15 cellular contexts compared by ENCODE assay signal in the genomic region with DNA sequence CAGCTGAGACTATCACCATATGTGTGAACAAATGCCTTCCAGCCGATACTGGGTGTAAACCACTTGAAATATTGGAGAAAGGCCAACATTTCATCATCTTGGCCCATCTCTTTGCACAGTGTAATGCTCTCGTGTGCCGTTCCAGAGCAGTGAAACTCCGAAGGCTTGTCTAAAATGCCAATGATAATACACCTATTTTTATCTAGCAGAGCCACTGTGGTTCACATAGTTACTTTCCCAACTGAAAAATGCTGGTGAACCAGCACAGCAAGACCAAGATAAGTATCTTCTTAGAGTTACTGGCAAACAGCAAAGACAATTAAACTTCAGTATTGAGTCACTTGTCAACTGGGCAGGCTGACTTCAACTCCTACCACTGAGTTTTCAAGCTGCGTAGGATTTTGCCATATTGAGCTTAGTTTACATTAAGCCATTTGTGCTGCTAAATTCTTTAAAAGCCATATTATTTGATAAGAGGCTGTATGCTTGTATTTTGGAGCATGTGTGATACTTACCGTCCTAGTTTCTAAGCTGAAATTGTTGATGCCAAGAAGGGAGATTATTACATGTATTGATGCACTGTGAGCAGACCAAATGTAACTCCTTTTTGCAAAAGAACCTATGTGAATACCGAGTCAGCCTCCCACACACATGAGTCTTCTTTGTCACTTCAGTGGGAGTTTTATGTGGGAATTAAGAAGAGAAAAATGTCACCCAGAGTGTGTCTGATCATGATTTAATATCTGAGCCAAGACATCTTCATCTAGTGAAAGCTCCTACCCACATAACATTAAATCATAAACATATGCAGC.
A peak's percentile ranks its signal among the peaks of the same experiment; 100 is the strongest.
DNase-seq lines count a peak whose midpoint lies in the region; ATAC-seq and TF ChIP-seq lines count a peak whose summit lies in the region.
"Had no signal": no experiment of that assay in that cellular context is flagged by ENCODE, and none has a peak within 500 bp of the region (broad histone marks: within the 10 kb centered on the region; RNA-seq: fewer than 3 reads in every experiment).

No MANE protein-coding gene starts in this region.

- H3K27ac Mint-ChIP-seq in T-helper 2 cell treated with Interferon-gamma antibody and Interleukin-4, amounts not matched to agents 5 μg/mL and 100 μg/mL, for 36 hours, result no peak overlapping the region
- no peak overlapping the region for H3K27ac Mint-ChIP-seq in progenitor cell of endocrine pancreas
- H3K27ac Mint-ChIP-seq: activated naive CD8-positive, alpha-beta T cell treated with anti-CD3 and anti-CD28 coated beads, Interleukin-2, amount 10 ng/mL, durations not matched to agents 7 days and 5 days had no signal

- H3K79me2 ChIP-seq in mammary epithelial cell (ENCODE audit: insufficient read depth, low read length), result no peaks in the 10 kb centered on the region

- TF ChIP-seq CTCF in mammary epithelial cell (conservative IDR thresholded peaks at IDR 0.05 in 1 of 2, IDR thresholded peaks at IDR 0.05 in 1 of 2; ENCODE audit: extremely low read depth in 1 of 2, insufficient read depth in 1 of 2, low read depth in 1 of 2, low read length in 2 of 2), result no peak
- no peak for TF ChIP-seq CTCF in progenitor cell of endocrine pancreas (IDR thresholded peaks at IDR 0.05; ENCODE audit: unreplicated experiment)

- H2AFZ ChIP-seq in mammary epithelial cell (ENCODE audit: low read depth, low read length), result peak overlapping the region; percentile 40

- H3K9me3 Mint-ChIP-seq in T-helper 2 cell treated with Interferon-gamma antibody and Interleukin-4, amounts not matched to agents 5 μg/mL and 100 μg/mL, for 36 hours, result no peaks in the 10 kb centered on the region
- no peaks in the 10 kb centered on the region for H3K9me3 Mint-ChIP-seq in progenitor cell of endocrine pancreas (ENCODE audit: low read depth)
- H3K9me3 Mint-ChIP-seq: activated naive CD8-positive, alpha-beta T cell treated with anti-CD3 and anti-CD28 coated beads, Interleukin-2, amount 10 ng/mL, durations not matched to agents 7 days and 5 days had no signal

- no peaks in the 10 kb centered on the region for H3K9me3 ChIP-seq in mammary epithelial cell (replicated peaks; ENCODE audit: insufficient read depth, low read length)
- H3K9me3 ChIP-seq: tibial artery had no signal

- dilution Hi-C loops in mammary epithelial cell (cut with HindIII; ENCODE audit: low sequenced_read_pairs), result no loop called here

- H3K27ac ChIP-seq in mammary epithelial cell (ENCODE audit: insufficient read depth, low read depth, low read length), result peak overlapping the region; percentile 75
- H3K27ac ChIP-seq: BLaER1 treated with 17β-estradiol and CSF1 and Interleukin-3, amounts not matched to agents 10 nM and 100 nM; HL-60; tibial artery had no signal

- H3K27me3 ChIP-seq in mammary epithelial cell (ENCODE audit: insufficient read depth, low read length), result no peaks in the 10 kb centered on the region
- H3K27me3 ChIP-seq: BLaER1 treated with 17β-estradiol and CSF1 and Interleukin-3, amounts not matched to agents 10 nM and 100 nM; tibial artery had no signal

- H3K27me3 Mint-ChIP-seq in T-helper 2 cell treated with Interferon-gamma antibody and Interleukin-4, amounts not matched to agents 5 μg/mL and 100 μg/mL, for 36 hours (ENCODE audit: low read depth), result no peaks in the 10 kb centered on the region
- no peaks in the 10 kb centered on the region for H3K27me3 Mint-ChIP-seq in progenitor cell of endocrine pancreas
- H3K27me3 Mint-ChIP-seq: activated naive CD8-positive, alpha-beta T cell treated with anti-CD3 and anti-CD28 coated beads, Interleukin-2, amount 10 ng/mL, durations not matched to agents 7 days and 5 days had no signal

- DNase-seq in AG08396 (ENCODE audit: low spot score) (peak; percentile 9), HT-29 (ENCODE audit: low spot score) (peak; percentile 78), mammary epithelial cell (peak; percentile 98), kidney tubule cell (ENCODE audit: low spot score) (peak; percentile 52), progenitor cell of endocrine pancreas (ENCODE audit: low spot score, unreplicated experiment) (no peak), NCI-H1417 treated with DMSO at 0.1 percent for 48 hours (lab: John Stamatoyannopoulos, UW) (no peak)
- no peak for DNase-seq in T-helper 2 cell treated with Interferon-gamma antibody and Interleukin-4, amounts not matched to agents 5 μg/mL and 100 μg/mL, for 36 hours (ENCODE audit: low spot score)
- DNase-seq: activated CD4-positive, alpha-beta T cell treated with anti-CD3 and anti-CD28 coated beads, Interleukin-2, amount 50 U/mL, for 1 hour; activated naive CD8-positive, alpha-beta T cell treated with anti-CD3 and anti-CD28 coated beads, Interleukin-2, amount 10 ng/mL, durations not matched to agents 7 days and 5 days; NCI-H1436 treated with DMSO at 0.1 percent for 48 hours; tibial artery had no signal

- intact Hi-C loops in mammary epithelial cell (cut with micrococcal nuclease), result loop anchor here (2.0 kb wide), 1 partner anchor 20 kb away; no protein-coding TSS in a partner anchor

- WGBS in mammary epithelial cell (ENCODE audit: low coverage, missing lambda C conversion rate), result 12% methylated on average over 7 of the region's 7 CpGs

- peak overlapping the region; percentile 6 for H3K4me2 ChIP-seq in mammary epithelial cell (ENCODE audit: insufficient read depth, low read depth, low read length)
- H3K4me2 ChIP-seq: BLaER1 treated with 17β-estradiol and CSF1 and Interleukin-3, amounts not matched to agents 10 nM and 100 nM had no signal

- H3K36me3 Mint-ChIP-seq in T-helper 2 cell treated with Interferon-gamma antibody and Interleukin-4, amounts not matched to agents 5 μg/mL and 100 μg/mL, for 36 hours (ENCODE audit: low read depth), result no peaks in the 10 kb centered on the region
- H3K36me3 Mint-ChIP-seq in progenitor cell of endocrine pancreas (ENCODE audit: insufficient read depth), result no peaks in the 10 kb centered on the region
- H3K36me3 Mint-ChIP-seq: activated naive CD8-positive, alpha-beta T cell treated with anti-CD3 and anti-CD28 coated beads, Interleukin-2, amount 10 ng/mL, durations not matched to agents 7 days and 5 days had no signal

- BruUV-seq in mammary epithelial cell (replicated peaks; lab: Mats Ljungman, UMichigan), result TSS peak; percentile 77

- H4K20me1 ChIP-seq in mammary epithelial cell (ENCODE audit: insufficient read depth, low read length), result no peaks in the 10 kb centered on the region
- H4K20me1 ChIP-seq: BLaER1 treated with 17β-estradiol and CSF1 and Interleukin-3, amounts not matched to agents 10 nM and 100 nM had no signal

- ATAC-seq in GM19397 (IDR thresholded peaks at IDR 0.05; ENCODE audit: unreplicated experiment), result no peak
- ATAC-seq: GM12878 had no signal

- peaks cover 25% of the 10 kb centered on the region for H3K4me1 ChIP-seq in mammary epithelial cell (ENCODE audit: insufficient read depth, low read length)
- H3K4me1 ChIP-seq: BLaER1 treated with 17β-estradiol and CSF1 and Interleukin-3, amounts not matched to agents 10 nM and 100 nM had no signal

- CTCF ChIA-PET in mammary epithelial cell (lab: Charles Lee; ENCODE audit: low non-redundant PET), result interaction anchor here (0.6 kb wide), 1 partner anchor 337 kb away, joined by 6 read pairs; no protein-coding TSS in a partner anchor

- H3K36me3 ChIP-seq in mammary epithelial cell (ENCODE audit: insufficient read depth, low read length), result no peaks in the 10 kb centered on the region
- H3K36me3 ChIP-seq: BLaER1 treated with 17β-estradiol and CSF1 and Interleukin-3, amounts not matched to agents 10 nM and 100 nM; tibial artery had no signal

- in situ Hi-C loops in mammary epithelial cell (cut with MboI; ENCODE audit: low sequenced_read_pairs in 2 of 2), result no loop called here

- H3K4me3 Mint-ChIP-seq in T-helper 2 cell treated with Interferon-gamma antibody and Interleukin-4, amounts not matched to agents 5 μg/mL and 100 μg/mL, for 36 hours, result no peak overlapping the region
- H3K4me3 Mint-ChIP-seq in progenitor cell of endocrine pancreas (ENCODE audit: low read depth), result no peak overlapping the region
- H3K4me3 Mint-ChIP-seq: activated naive CD8-positive, alpha-beta T cell treated with anti-CD3 and anti-CD28 coated beads, Interleukin-2, amount 10 ng/mL, durations not matched to agents 7 days and 5 days had no signal

- no peaks in the 10 kb centered on the region for H3K4me1 Mint-ChIP-seq in T-helper 2 cell treated with Interferon-gamma antibody and Interleukin-4, amounts not matched to agents 5 μg/mL and 100 μg/mL, for 36 hours (ENCODE audit: low read depth)
- peaks cover 13% of the 10 kb centered on the region for H3K4me1 Mint-ChIP-seq in progenitor cell of endocrine pancreas (ENCODE audit: low read depth)
- H3K4me1 Mint-ChIP-seq: activated naive CD8-positive, alpha-beta T cell treated with anti-CD3 and anti-CD28 coated beads, Interleukin-2, amount 10 ng/mL, durations not matched to agents 7 days and 5 days had no signal

- H3K4me3 ChIP-seq in mammary epithelial cell (replicated peaks in 1 of 3; ENCODE audit: insufficient read depth in 1 of 3, low read depth in 2 of 3, low read length in 3 of 3), result no peak overlapping the region
- H3K4me3 ChIP-seq: BLaER1 treated with 17β-estradiol and CSF1 and Interleukin-3, amounts not matched to agents 10 nM and 100 nM; GM12878; tibial artery had no signal

- peak overlapping the region; percentile 29 for H3K9ac ChIP-seq in mammary epithelial cell (ENCODE audit: insufficient read depth, low read length)
- H3K9ac ChIP-seq: BLaER1 treated with 17β-estradiol and CSF1 and Interleukin-3, amounts not matched to agents 10 nM and 100 nM had no signal

Comparison
In these comparisons a context has a peak if more than half of its experiments do, and no peak if none do; other contexts are left out.
1. DNase-seq: peak in AG08396 (single experiment), HT-29 (single experiment), mammary epithelial cell (single experiment) and kidney tubule cell (single experiment); none in T-helper 2 cell treated with Interferon-gamma antibody and Interleukin-4, amounts not matched to agents 5 μg/mL and 100 μg/mL, for 36 hours (single experiment), progenitor cell of endocrine pancreas (single experiment) and NCI-H1417 treated with DMSO at 0.1 percent for 48 hours (single experiment).